Comparison of ENCODE assay signal across 5 cellular contexts in the genomic region with DNA sequence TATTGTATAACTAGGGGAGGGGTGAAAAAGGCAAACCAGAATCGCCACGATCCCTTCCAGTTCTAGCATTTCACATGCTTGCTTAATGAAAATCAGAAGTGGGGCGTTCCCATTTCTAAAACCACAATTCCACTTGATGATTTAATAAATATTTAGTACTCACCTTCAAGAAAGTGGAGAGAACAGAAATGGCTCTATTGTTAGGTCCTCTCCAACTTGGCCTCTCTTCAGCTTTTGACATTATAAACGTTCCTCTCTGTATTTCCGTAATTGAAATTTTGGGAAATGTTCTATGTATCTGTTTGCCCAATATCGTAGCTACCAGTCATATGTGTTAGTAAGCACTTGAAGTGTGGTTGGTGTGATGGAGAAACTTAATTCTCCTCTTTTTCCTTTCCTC.
"Had no signal": no experiment of that assay in that cellular context is flagged by ENCODE, and none has a peak within 500 bp of the region (broad histone marks: within the 10 kb centered on the region; RNA-seq: fewer than 3 reads in every experiment).

No MANE protein-coding gene starts in this region.

- DNase-seq: IMR-90 had no signal

- H3K4me3 Mint-ChIP-seq: IgD-negative memory B cell had no signal

- H3K36me3 Mint-ChIP-seq: IgD-negative memory B cell had no signal

- H3K4me3 ChIP-seq: K562 had no signal

- H3K27ac ChIP-seq: HL-60 had no signal

- ATAC-seq: HepG2, K562 had no signal

- H3K27ac Mint-ChIP-seq: IgD-negative memory B cell had no signal

- H3K4me1 Mint-ChIP-seq: IgD-negative memory B cell had no signal

- H3K9me3 Mint-ChIP-seq: IgD-negative memory B cell had no signal
